1 cellular context compared by ENCODE assay signal in genomic region chr3:148990211-148990610, GRCh38.
TF ChIP-seq lines count a peak whose summit lies in the region.

No MANE protein-coding gene starts in this region.

TF ChIP-seq in GM12878, 131 proteins besides CTCF, POLR2A, EP300 and RAD21 (continued from another document):
- no peak for TF ChIP-seq PRDM15 (CRISPR knock-in tag; IDR thresholded peaks at IDR 0.05)
- no peak for TF ChIP-seq ZNF622 (IDR thresholded peaks at IDR 0.05)
- TF ChIP-seq, protein P1, sequence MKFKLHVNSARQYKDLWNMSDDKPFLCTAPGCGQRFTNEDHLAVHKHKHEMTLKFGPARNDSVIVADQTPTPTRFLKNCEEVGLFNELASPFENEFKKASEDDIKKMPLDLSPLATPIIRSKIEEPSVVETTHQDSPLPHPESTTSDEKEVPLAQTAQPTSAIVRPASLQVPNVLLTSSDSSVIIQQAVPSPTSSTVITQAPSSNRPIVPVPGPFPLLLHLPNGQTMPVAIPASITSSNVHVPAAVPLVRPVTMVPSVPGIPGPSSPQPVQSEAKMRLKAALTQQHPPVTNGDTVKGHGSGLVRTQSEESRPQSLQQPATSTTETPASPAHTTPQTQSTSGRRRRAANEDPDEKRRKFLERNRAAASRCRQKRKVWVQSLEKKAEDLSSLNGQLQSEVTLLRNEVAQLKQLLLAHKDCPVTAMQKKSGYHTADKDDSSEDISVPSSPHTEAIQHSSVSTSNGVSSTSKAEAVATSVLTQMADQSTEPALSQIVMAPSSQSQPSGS (IDR thresholded peaks at IDR 0.05; ENCODE audit: low read length) = 0 out of 2 replicates have a peak, but pooled peaks have one; percentile 2
- TF ChIP-seq TAF1 (IDR thresholded peaks at IDR 0.05; ENCODE audit: borderline replicate concordance, low read depth, low read length) = no peak
- no peak for TF ChIP-seq MYC (IDR thresholded peaks at IDR 0.05; ENCODE audit: insufficient read depth, insufficient read length, insufficient replicate concordance, low read length, severe bottlenecking)
TF ChIP-seq in GM12878: peak in this region for 2.
